1 cellular context compared by ENCODE assay signal in the genomic region with DNA sequence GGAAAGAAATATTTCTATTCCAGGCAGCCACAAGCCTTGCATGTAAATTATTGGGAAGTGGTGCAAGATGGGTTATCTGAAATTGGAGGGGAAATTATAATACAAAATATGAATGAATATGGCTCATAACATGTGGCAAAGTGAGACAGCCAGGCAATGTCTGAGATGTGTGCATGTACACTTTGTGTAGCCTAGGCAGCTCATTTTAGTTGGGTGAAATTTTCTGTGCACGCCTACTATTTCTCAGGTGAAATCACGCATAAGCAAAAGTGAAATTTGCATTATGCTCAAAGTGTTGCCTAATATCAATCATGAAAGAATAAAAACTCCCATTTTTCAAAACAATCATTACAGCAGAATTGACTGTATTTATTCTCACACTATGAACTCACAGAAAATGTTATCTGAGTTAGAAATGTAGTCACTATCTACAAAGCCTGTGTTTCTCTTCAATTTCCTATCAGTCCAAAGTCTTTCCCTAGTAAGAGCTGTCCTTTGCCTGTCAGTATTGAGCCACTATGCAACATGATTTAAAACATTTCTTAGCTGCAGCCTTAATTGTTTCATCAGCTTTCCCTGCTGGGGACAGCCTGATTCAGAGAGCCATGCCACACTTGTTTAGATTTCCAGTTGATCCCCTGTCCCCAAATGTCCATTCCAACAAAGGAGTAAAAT.
TF ChIP-seq lines count a peak whose summit lies in the region.

No MANE protein-coding gene starts in this region.

TF ChIP-seq in GM12878, 131 proteins besides CTCF, POLR2A, EP300 and RAD21 (continued from another document):
- TF ChIP-seq IKZF1 (conservative IDR thresholded peaks at IDR 0.05) = no peak
- TF ChIP-seq ZNF24 (IDR thresholded peaks at IDR 0.05) = no peak
- TF ChIP-seq JUND (IDR thresholded peaks at IDR 0.05; ENCODE audit: low read depth, low read length) = no peak
- TF ChIP-seq FOXM1 (IDR thresholded peaks at IDR 0.05; ENCODE audit: low read depth, low read length) = no peak
- TF ChIP-seq BHLHE40 (IDR thresholded peaks at IDR 0.05; ENCODE audit: borderline replicate concordance in 1 of 2, low read depth in 2 of 2, low read length in 1 of 2) = no peak
- TF ChIP-seq ZNF217 (IDR thresholded peaks at IDR 0.05) = no peak
- TF ChIP-seq, protein P1, sequence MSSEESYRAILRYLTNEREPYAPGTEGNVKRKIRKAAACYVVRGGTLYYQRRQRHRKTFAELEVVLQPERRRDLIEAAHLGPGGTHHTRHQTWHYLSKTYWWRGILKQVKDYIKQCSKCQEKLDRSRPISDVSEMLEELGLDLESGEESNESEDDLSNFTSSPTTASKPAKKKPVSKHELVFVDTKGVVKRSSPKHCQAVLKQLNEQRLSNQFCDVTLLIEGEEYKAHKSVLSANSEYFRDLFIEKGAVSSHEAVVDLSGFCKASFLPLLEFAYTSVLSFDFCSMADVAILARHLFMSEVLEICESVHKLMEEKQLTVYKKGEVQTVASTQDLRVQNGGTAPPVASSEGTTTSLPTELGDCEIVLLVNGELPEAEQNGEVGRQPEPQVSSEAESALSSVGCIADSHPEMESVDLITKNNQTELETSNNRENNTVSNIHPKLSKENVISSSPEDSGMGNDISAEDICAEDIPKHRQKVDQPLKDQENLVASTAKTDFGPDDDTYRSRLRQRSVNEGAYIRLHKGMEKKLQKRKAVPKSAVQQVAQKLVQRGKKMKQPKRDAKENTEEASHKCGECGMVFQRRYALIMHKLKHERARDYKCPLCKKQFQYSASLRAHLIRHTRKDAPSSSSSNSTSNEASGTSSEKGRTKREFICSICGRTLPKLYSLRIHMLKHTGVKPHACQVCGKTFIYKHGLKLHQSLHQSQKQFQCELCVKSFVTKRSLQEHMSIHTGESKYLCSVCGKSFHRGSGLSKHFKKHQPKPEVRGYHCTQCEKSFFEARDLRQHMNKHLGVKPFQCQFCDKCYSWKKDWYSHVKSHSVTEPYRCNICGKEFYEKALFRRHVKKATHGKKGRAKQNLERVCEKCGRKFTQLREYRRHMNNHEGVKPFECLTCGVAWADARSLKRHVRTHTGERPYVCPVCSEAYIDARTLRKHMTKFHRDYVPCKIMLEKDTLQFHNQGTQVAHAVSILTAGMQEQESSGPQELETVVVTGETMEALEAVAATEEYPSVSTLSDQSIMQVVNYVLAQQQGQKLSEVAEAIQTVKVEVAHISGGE (CRISPR knock-in tag; IDR thresholded peaks at IDR 0.05) = no peak
- TF ChIP-seq BRCA1 (IDR thresholded peaks at IDR 0.05; ENCODE audit: low read depth, low read length) = no peak
- no peak for TF ChIP-seq MEF2A (IDR thresholded peaks at IDR 0.05; ENCODE audit: insufficient read depth, low read depth, low read length)
- no peak for TF ChIP-seq FOXK2 (IDR thresholded peaks at IDR 0.05)
- no peak for TF ChIP-seq ATF3 (IDR thresholded peaks at IDR 0.05; ENCODE audit: borderline replicate concordance, extremely low read depth, low read depth, low read length)
- TF ChIP-seq TBL1XR1 (IDR thresholded peaks at IDR 0.05; ENCODE audit: low read depth, low read length) = no peak
- no peak for TF ChIP-seq KAT2A (conservative IDR thresholded peaks at IDR 0.05; ENCODE audit: control insufficient read depth, low read depth, low read length)
